In the genomic region with DNA sequence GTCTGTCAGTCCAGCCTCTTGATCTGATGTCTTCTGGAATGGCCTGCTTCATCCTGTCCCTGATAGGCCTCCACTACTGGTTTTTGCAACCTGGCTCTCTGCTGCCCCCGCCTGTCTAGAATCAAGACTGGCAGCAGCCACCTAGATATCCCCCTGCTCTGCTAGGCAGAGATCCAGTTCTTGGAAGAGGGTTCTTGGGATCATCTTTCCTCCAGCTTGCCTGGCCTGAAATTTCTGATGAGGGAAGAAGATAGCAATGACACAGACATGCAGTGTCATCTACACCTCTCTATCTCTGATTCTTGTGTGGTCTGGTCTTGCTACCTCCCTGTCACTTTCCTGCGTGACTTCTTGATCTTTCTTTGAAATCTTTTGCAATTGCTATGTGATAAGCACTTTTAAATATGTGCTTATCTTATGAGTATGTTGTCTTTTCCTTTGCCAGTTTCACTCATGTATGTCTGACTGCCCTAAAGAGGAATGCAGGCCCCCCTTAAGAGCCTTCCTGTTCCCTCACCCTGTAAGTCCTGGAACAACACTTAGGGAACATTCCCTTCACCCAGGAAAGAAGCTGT, we compare ENCODE assay signal across 8 cellular contexts. TPM values are rescaled to one million over a fixed set of nuclear protein-coding genes. Genes with fewer than 3 reads are reported as not detected.
DNase-seq lines count a peak whose midpoint lies in the region; ATAC-seq, FAIRE-seq and TF ChIP-seq lines count a peak whose summit lies in the region.

No MANE protein-coding gene starts in this region.

- DNase-seq in LHCN-M2 (ENCODE audit: low read depth): peak; percentile 78
- DNase-seq in T-helper 17 cell: peak; percentile 43 to 64 (median 51)
- peak; percentile 54 for DNase-seq in amniotic stem cell (lab: John Stamatoyannopoulos, UW)
- DNase-seq in right cardiac atrium: peak; percentile 69 to 88 (median 87)
- no peak for DNase-seq in sigmoid colon

- H3K27ac Mint-ChIP-seq in T-helper 17 cell: peak overlapping the region; percentile 74

- no peak overlapping the region for H3K4me3 ChIP-seq in right cardiac atrium (ENCODE audit: low read length)
- no peak overlapping the region for H3K4me3 ChIP-seq in sigmoid colon

- H3K4me1 Mint-ChIP-seq in T-helper 17 cell: peaks cover 39% of the 10 kb centered on the region

- TF ChIP-seq POLR2A in sigmoid colon (IDR thresholded peaks at IDR 0.05): no peak

- peak; percentile 69 for FAIRE-seq in G401.6 (lab: Jason Lieb, UNC)

- no peak for TF ChIP-seq EP300 in sigmoid colon (IDR thresholded peaks at IDR 0.05)

- H3K27ac ChIP-seq in right cardiac atrium (ENCODE audit: low read length) (peak overlapping the region; percentile 78), sigmoid colon (peak overlapping the region in 3 of 4 donors; percentile 51 to 69 (median 59))

- peak; percentile 24 to 79 (median 64) for TF ChIP-seq CTCF in sigmoid colon (IDR thresholded peaks at IDR 0.05)

- 28% methylated on average over 2 of the region's 2 CpGs for WGBS in right cardiac atrium
- WGBS in sigmoid colon, 2 donors: 43 to 45% methylated on average over 2 of the region's 2 CpGs

- intact Hi-C loops in right cardiac atrium (cut with DNase I): loop anchor here in 1 of 4 donors (2.0 kb wide), 1 partner anchor 72 kb away; no protein-coding TSS in a partner anchor
- intact Hi-C loops in sigmoid colon (cut with DNase I): no loop called here

- H3K4me1 ChIP-seq in right cardiac atrium (ENCODE audit: control insufficient read depth, insufficient read depth, low read length): peaks cover 6% of the 10 kb centered on the region
- H3K4me1 ChIP-seq in sigmoid colon: peaks cover 0 to 36% (median 11%) of the 10 kb centered on the region in 4 donors

- no peaks in the 10 kb centered on the region for H3K27me3 Mint-ChIP-seq in T-helper 17 cell

- H3K27me3 ChIP-seq in right cardiac atrium (ENCODE audit: control insufficient read depth, insufficient read depth): no peaks in the 10 kb centered on the region
- H3K27me3 ChIP-seq in sigmoid colon: no peaks in the 10 kb centered on the region

- ATAC-seq in T-helper 17 cell (peak; percentile 89), right cardiac atrium (peak; percentile 78 to 82), GM18867 (IDR thresholded peaks at IDR 0.05; ENCODE audit: unreplicated experiment) (no peak), HG03565 (IDR thresholded peaks at IDR 0.05; ENCODE audit: unreplicated experiment) (no peak)

- no peak overlapping the region for H3K4me3 Mint-ChIP-seq in T-helper 17 cell

- peaks cover 2% of the 10 kb centered on the region for H3K36me3 Mint-ChIP-seq in T-helper 17 cell (ENCODE audit: low read depth)

- peaks cover 0 to 37% (median 0%) of the 10 kb centered on the region in 4 donors for H3K36me3 ChIP-seq in sigmoid colon

- H3K9me3 ChIP-seq in T-helper 17 cell (ENCODE audit: control insufficient read depth, low read length, poor library complexity, severe bottlenecking): no peaks in the 10 kb centered on the region
- H3K9me3 ChIP-seq in right cardiac atrium (ENCODE audit: control insufficient read depth, low read length): no peaks in the 10 kb centered on the region
- no peaks in the 10 kb centered on the region for H3K9me3 ChIP-seq in sigmoid colon

RNA-seq across cellular contexts. Expression of gene NFATC3, which starts 20.3 kb away (rescaled TPM):
- total RNA-seq in LHCN-M2 (2014; rRNA removed) (22.3 and 26.5 TPM in 2 replicates), T-helper 17 cell (100 to 1,000 TPM in 1 of 2 donors, 10 to 100 TPM in 1; 94.5 to 101 TPM), right cardiac atrium (10 to 100 TPM; 28.7 to 34.7 (median 33.6) TPM), sigmoid colon (10 to 100 TPM; 42.8 to 52.2 (median 46.0) TPM)
- polyA plus RNA-seq in LHCN-M2 (2012): 7.4 TPM
- polyA plus RNA-seq in right cardiac atrium (8.1 TPM), sigmoid colon (10 to 100 TPM in 1 of 3 donors, 1 to 10 TPM in 2; 4.8 to 16.9 (median 6.0) TPM)

RNA-seq across cellular contexts. Expression of gene DUS2, which starts 41.8 kb away (rescaled TPM):
- total RNA-seq in LHCN-M2 (2014; rRNA removed) (18.3 and 20.1 TPM in 2 replicates), T-helper 17 cell (10 to 100 TPM; 12.0 to 12.3 TPM), right cardiac atrium (1 to 10 TPM; 5.1 to 9.5 (median 6.8) TPM), sigmoid colon (1 to 10 TPM; 3.6 to 7.3 (median 5.3) TPM)
- polyA plus RNA-seq in LHCN-M2 (2012): 11.2 TPM
- polyA plus RNA-seq in right cardiac atrium (4.3 TPM), sigmoid colon (10 to 100 TPM in 1 of 3 donors, 1 to 10 TPM in 2; 6.6 to 17.3 (median 7.4) TPM)

RNA-seq across cellular contexts. Expression of gene DDX28, which starts 41.8 kb away (rescaled TPM):
- total RNA-seq in LHCN-M2 (2014; rRNA removed): 10.5 and 13.4 TPM in 2 replicates
- 6.5 TPM for polyA plus RNA-seq in LHCN-M2 (2012)
- total RNA-seq in T-helper 17 cell: 10 to 100 TPM; 13.2 to 14.8 TPM
- 1 to 10 TPM; 6.7 to 7.8 (median 7.4) TPM for total RNA-seq in right cardiac atrium
- polyA plus RNA-seq in right cardiac atrium: 8.4 TPM
- total RNA-seq in sigmoid colon: 1 to 10 TPM; 5.0 to 6.9 (median 5.8) TPM
- polyA plus RNA-seq in sigmoid colon: 10 to 100 TPM in 1 of 3 donors, 1 to 10 TPM in 2; 3.0 to 12.8 (median 5.1) TPM

RNA-seq across cellular contexts. Expression of gene DPEP2NB, which starts 49.2 kb away (rescaled TPM):
- total RNA-seq in LHCN-M2 (2014; rRNA removed) (not detected in 2 replicates), T-helper 17 cell (not detected), right cardiac atrium (not detected), sigmoid colon (not detected)
- not detected for polyA plus RNA-seq in LHCN-M2 (2012)
- polyA plus RNA-seq in right cardiac atrium (not detected), sigmoid colon (not detected)

Comparison
In these comparisons a context has a peak if more than half of its experiments do, and no peak if none do; other contexts are left out.
1. ATAC-seq: peak in T-helper 17 cell (single experiment) and right cardiac atrium (2 of 2); none in GM18867 (single experiment) and HG03565 (single experiment).